In genomic region chr2:3616435-3617197, GRCh38 we compare ENCODE assay signal across 18 cellular contexts. TPM values are rescaled to one million over a fixed set of nuclear protein-coding genes. Genes with fewer than 3 reads are reported as not detected.
"Had no signal": no experiment of that assay in that cellular context is flagged by ENCODE, and none has a peak within 500 bp of the region (broad histone marks: within the 10 kb centered on the region; RNA-seq: fewer than 3 reads in every experiment).

No MANE protein-coding gene starts in this region.

RNA-seq across cellular contexts. Expression of gene COLEC11, which starts 21.7 kb away (rescaled TPM):
- total RNA-seq: activated CD4-positive, alpha-beta memory T cell treated with anti-CD3 and anti-CD28 coated beads, Interleukin-2, amount 10 ng/mL, durations not matched to agents 7 days and 5 days; endothelial cell of umbilical vein; T-helper 1 cell treated with Interleukin-12 subunit alpha and Interleukin-12 subunit beta and Interleukin-4 antibody, amounts not matched to agents 30 ng/mL and 1 ng/mL, for 36 hours had no signal

RNA-seq across cellular contexts. Expression of gene ALLC, which starts 41.4 kb away (rescaled TPM):
- total RNA-seq: activated CD4-positive, alpha-beta memory T cell treated with anti-CD3 and anti-CD28 coated beads, Interleukin-2, amount 10 ng/mL, durations not matched to agents 7 days and 5 days; activated CD4-positive, alpha-beta T cell treated with anti-CD3 and anti-CD28 coated beads, Interleukin-2, amount 10 ng/mL, durations not matched to agents 7 days and 5 days; activated naive CD4-positive, alpha-beta T cell treated with anti-CD3 and anti-CD28 coated beads for 36 hours; activated naive CD8-positive, alpha-beta T cell treated with anti-CD3 and anti-CD28 coated beads for 36 hours; activated T-cell treated with anti-CD3 and anti-CD28 coated beads, Interleukin-2, amount 50 U/mL, for 4 hours; activated T-helper 17 cell treated with anti-CD3 and anti-CD28 coated beads, Interleukin-2, amount 50 U/mL, for 72 hours; aorta; body of pancreas; colonic mucosa; dermis microvascular lymphatic vessel endothelial cell; endothelial cell of umbilical vein; esophagus squamous epithelium; fibroblast of lung; gastroesophageal sphincter; glomerular endothelial cell; T-helper 1 cell treated with Interleukin-12 subunit alpha and Interleukin-12 subunit beta and Interleukin-4 antibody, amounts not matched to agents 30 ng/mL and 1 ng/mL, for 36 hours; T-helper 2 cell treated with Interferon-gamma antibody and Interleukin-4, amounts not matched to agents 100 ng/mL and 5 ng/mL, for 36 hours; WTC11 had no signal
- polyA plus RNA-seq: endothelial cell of umbilical vein, fibroblast of lung had no signal
